Comparison of ENCODE assay signal across 1 cellular context in genomic region chr6:78253618-78254017, GRCh38.
TF ChIP-seq lines count a peak whose summit lies in the region.

No MANE protein-coding gene starts in this region.

TF ChIP-seq in GM12878, 131 proteins besides CTCF, POLR2A, EP300 and RAD21 (continued from another document):
- peak in 1 of 2 experiments; percentile 81; a peak in 2 of 4 replicates for TF ChIP-seq BHLHE40 (IDR thresholded peaks at IDR 0.05; ENCODE audit: borderline replicate concordance in 1 of 2, low read depth in 2 of 2, low read length in 1 of 2)
- TF ChIP-seq NR2F1 (conservative IDR thresholded peaks at IDR 0.05): 0 out of 2 replicates have a peak, but pooled peaks have one; percentile 28
